In genomic region chr4:104727643-104728042, GRCh38 we compare ENCODE assay signal across 14 cellular contexts.
DNase-seq lines count a peak whose midpoint lies in the region; ATAC-seq and TF ChIP-seq lines count a peak whose summit lies in the region.
"Had no signal": no experiment of that assay in that cellular context is flagged by ENCODE, and none has a peak within 500 bp of the region (broad histone marks: within the 10 kb centered on the region; RNA-seq: fewer than 3 reads in every experiment).

No MANE protein-coding gene starts in this region.

- H3F3A ChIP-seq in PC-3 (ENCODE audit: low read length, unreplicated experiment), result peaks cover 11% of the 10 kb centered on the region

- intact Hi-C loops in Calu3 (cut with micrococcal nuclease; ENCODE audit: unreplicated experiment) (no loop called here), PC-3 (cut with micrococcal nuclease) (loop anchor here (1.0 to 2.0 kb wide), 3 partner anchors 19 to 88 kb away; no protein-coding TSS in a partner anchor)

- no peak for TF ChIP-seq RAD21 in liver (IDR thresholded peaks at IDR 0.05)

- H3K27me3 ChIP-seq in PC-3 (ENCODE audit: low read length) (no peaks in the 10 kb centered on the region), foreskin keratinocyte (no peaks in the 10 kb centered on the region), liver (ENCODE audit: control insufficient read depth in 4 of 4, insufficient read depth in 4 of 4, low read length in 3 of 4) (no peaks in the 10 kb centered on the region)
- no peaks in the 10 kb centered on the region for H3K27me3 ChIP-seq in effector memory CD4-positive, alpha-beta T cell (replicated peaks; ENCODE audit: control insufficient read depth, insufficient read depth, low read length, poor library complexity, severe bottlenecking)
- H3K27me3 ChIP-seq: BE2C had no signal

- no TSS peak for BruUV-seq in Calu3 (replicated peaks; lab: Mats Ljungman, UMichigan)
- BruUV-seq in PC-3 (replicated peaks; lab: Mats Ljungman, UMichigan), result no TSS peak

- DNase-seq in Calu3 (no peak), PC-3 (no peak), foreskin keratinocyte (no peak), NCI-H2171 treated with DMSO at 0.1 percent for 48 hours (lab: John Stamatoyannopoulos, UW) (no peak)
- no peak for DNase-seq in stimulated activated CD4-positive, alpha-beta T cell treated with anti-CD3 and anti-CD28 coated beads, Interleukin-15, amount 100 ng/mL, for 24 hours
- no peak for DNase-seq in effector memory CD4-positive, alpha-beta T cell
- DNase-seq: BE2C; CD4-positive, alpha-beta memory T cell; DMS153; GF-D8; GOT3; H9 had no signal

- H3K27me3 Mint-ChIP-seq in Calu3 (ENCODE audit: unreplicated experiment), result no peaks in the 10 kb centered on the region
- H3K27me3 Mint-ChIP-seq: CD4-positive, alpha-beta memory T cell had no signal

- 37% methylated on average over 3 of the region's 3 CpGs for WGBS in liver

- POLR2A ChIA-PET in PC-3 (lab: Charles Lee; ENCODE audit: unreplicated experiment), result interaction anchor here (0.6 kb wide), 1 partner anchor 18 kb away, joined by 4 read pairs; no protein-coding TSS in a partner anchor

- peaks cover 3% of the 10 kb centered on the region for H3K9me3 Mint-ChIP-seq in Calu3 (ENCODE audit: low read depth, unreplicated experiment)
- H3K9me3 Mint-ChIP-seq: H9 had no signal

- no peaks in the 10 kb centered on the region for H3K9me2 ChIP-seq in PC-3 (replicated peaks; ENCODE audit: low read length)

- H3K27ac ChIP-seq in PC-3 (ENCODE audit: low read length), result peak overlapping the region; percentile 95
- H3K27ac ChIP-seq in foreskin keratinocyte, result peak overlapping the region; percentile 84
- H3K27ac ChIP-seq in liver (ENCODE audit: low read depth in 1 of 2, low read length in 2 of 2), result peak overlapping the region; percentile 81 to 94
- H3K27ac ChIP-seq in effector memory CD4-positive, alpha-beta T cell (ENCODE audit: insufficient read depth, low read length, poor library complexity, severe bottlenecking), result no peak overlapping the region
- H3K27ac ChIP-seq: C4-2B had no signal

- H2AFZ ChIP-seq in PC-3 (ENCODE audit: low read length), result peak overlapping the region; percentile 62; the same call in 1 of the 2 replicates

- H3K9me3 ChIP-seq in PC-3 (ENCODE audit: low read length), result no peaks in the 10 kb centered on the region
- H3K9me3 ChIP-seq in liver (ENCODE audit: control insufficient read depth in 4 of 4, low read length in 3 of 4), result no peaks in the 10 kb centered on the region
- no peaks in the 10 kb centered on the region for H3K9me3 ChIP-seq in effector memory CD4-positive, alpha-beta T cell (ENCODE audit: control insufficient read depth, low read length)
- H3K9me3 ChIP-seq: BE2C had no signal

- no peaks in the 10 kb centered on the region for H3K79me2 ChIP-seq in PC-3 (ENCODE audit: low read length)

- no peaks in the 10 kb centered on the region for H3K36me3 Mint-ChIP-seq in Calu3 (ENCODE audit: insufficient read depth, unreplicated experiment)
- H3K36me3 Mint-ChIP-seq: CD4-positive, alpha-beta memory T cell had no signal

- H3K9ac ChIP-seq in PC-3 (ENCODE audit: low read length) (peak overlapping the region; percentile 63), liver (ENCODE audit: low read depth in 1 of 2, low read length in 2 of 2) (no peak overlapping the region)

- H3K4me1 ChIP-seq in PC-3 (ENCODE audit: insufficient read depth, low read length) (peaks cover 33% of the 10 kb centered on the region), foreskin keratinocyte (peaks cover 14% of the 10 kb centered on the region), liver (ENCODE audit: control insufficient read depth in 4 of 4, insufficient read depth in 4 of 4, low read length in 3 of 4) (peaks cover 0 to 21% (median 7%) of the 10 kb centered on the region in 4 donors)
- H3K4me1 ChIP-seq in effector memory CD4-positive, alpha-beta T cell (ENCODE audit: control insufficient read depth, insufficient read depth, low read length, poor library complexity, severe bottlenecking), result no peaks in the 10 kb centered on the region
- H3K4me1 ChIP-seq: BE2C had no signal

- peak overlapping the region; percentile 62 for H3K4me2 ChIP-seq in PC-3 (ENCODE audit: low read length)

- CTCF ChIA-PET in Calu3 (lab: Charles Lee), result no interaction called here
- CTCF ChIA-PET in PC-3 (lab: Charles Lee), result no interaction called here

- TF ChIP-seq CTCF in Calu3 (IDR thresholded peaks at IDR 0.05; ENCODE audit: unreplicated experiment) (no peak), PC-3 (conservative IDR thresholded peaks at IDR 0.05; ENCODE audit: low read depth, low read length) (no peak), foreskin keratinocyte (conservative IDR thresholded peaks at IDR 0.05) (no peak), liver (IDR thresholded peaks at IDR 0.05; ENCODE audit: low read depth, low read length, missing input control) (no peak)

- H3K4me3 ChIP-seq in PC-3 (ENCODE audit: low read length) (no peak overlapping the region), liver (ENCODE audit: low read depth in 1 of 3, low read length in 3 of 3) (no peak overlapping the region)
- H3K4me3 ChIP-seq in effector memory CD4-positive, alpha-beta T cell (ENCODE audit: insufficient read depth, low read depth, low read length, poor library complexity, severe bottlenecking), result no peak overlapping the region

- H4K20me1 ChIP-seq in PC-3 (ENCODE audit: low read length), result no peaks in the 10 kb centered on the region

- peak overlapping the region; percentile 52 for H3K27ac Mint-ChIP-seq in Calu3 (ENCODE audit: unreplicated experiment)
- H3K27ac Mint-ChIP-seq: CD4-positive, alpha-beta memory T cell; H9 had no signal

- H3K4me3 Mint-ChIP-seq in Calu3 (ENCODE audit: low read depth, unreplicated experiment), result no peak overlapping the region
- H3K4me3 Mint-ChIP-seq: CD4-positive, alpha-beta memory T cell; H9 had no signal

- peaks cover 31% of the 10 kb centered on the region for H3K4me1 Mint-ChIP-seq in Calu3 (ENCODE audit: low read depth, unreplicated experiment)
- H3K4me1 Mint-ChIP-seq: CD4-positive, alpha-beta memory T cell; H9 had no signal

- ATAC-seq in PC-3 (no peak), foreskin keratinocyte (no peak)

- H3K36me3 ChIP-seq in PC-3 (ENCODE audit: low read depth, low read length), result no peaks in the 10 kb centered on the region
- no peaks in the 10 kb centered on the region for H3K36me3 ChIP-seq in liver (ENCODE audit: control insufficient read depth in 4 of 4, insufficient read depth in 3 of 4, low read depth in 1 of 4, low read length in 3 of 4)
- no peaks in the 10 kb centered on the region for H3K36me3 ChIP-seq in effector memory CD4-positive, alpha-beta T cell (ENCODE audit: control insufficient read depth, insufficient read depth, low read length)
- H3K36me3 ChIP-seq: BE2C had no signal

TF ChIP-seq in liver, 16 proteins besides CTCF, POLR2A, EP300 and RAD21:
- TF ChIP-seq NR2F2 (IDR thresholded peaks at IDR 0.05) (no peak), HNF4A (conservative IDR thresholded peaks at IDR 0.05) (peak; percentile 65 to 75), SP1 (IDR thresholded peaks at IDR 0.05) (peak; percentile 44), RXRA (IDR thresholded peaks at IDR 0.05) (no peak), FOXA2 (IDR thresholded peaks at IDR 0.05) (no peak), FOXA1 (IDR thresholded peaks at IDR 0.05) (no peak), TAF1 (conservative IDR thresholded peaks at IDR 0.05) (no peak), ZBTB33 (IDR thresholded peaks at IDR 0.05) (no peak)
